Comparison of ENCODE assay signal across 17 cellular contexts in genomic region chr10:5323446-5323845, GRCh38. TPM values are rescaled to one million over a fixed set of nuclear protein-coding genes. Genes with fewer than 3 reads are reported as not detected.
DNase-seq lines count a peak whose midpoint lies in the region; ATAC-seq, FAIRE-seq and TF ChIP-seq lines count a peak whose summit lies in the region.
"Had no signal": no experiment of that assay in that cellular context is flagged by ENCODE, and none has a peak within 500 bp of the region (broad histone marks: within the 10 kb centered on the region; RNA-seq: fewer than 3 reads in every experiment).

No MANE protein-coding gene starts in this region.

- POLR2A ChIA-PET in HepG2 (lab: Yijun Ruan, JAX) (no interaction called here), PC-9 (lab: Charles Lee; ENCODE audit: unreplicated experiment) (interaction anchor here (0.7 kb wide), 1 partner anchor 8 kb away, joined by 3 read pairs; no protein-coding TSS in a partner anchor)

- H2AFZ ChIP-seq in HepG2 (ENCODE audit: low read length) (no peak overlapping the region), PC-9 (no peak overlapping the region)

- no peak for ATAC-seq in HepG2
- no peak for ATAC-seq in right lobe of liver
- no peak for ATAC-seq in upper lobe of left lung (ENCODE audit: low FRiP score in 2 of 2)

- intact Hi-C loops in HepG2 (cut with micrococcal nuclease; ENCODE audit: unreplicated experiment), result no loop called here
- intact Hi-C loops in right lobe of liver (cut with DNase I), result no loop called here
- intact Hi-C loops in PC-9 (cut with micrococcal nuclease; ENCODE audit: unreplicated experiment), result no loop called here

- H4K20me1 ChIP-seq in HepG2 (ENCODE audit: insufficient read depth, low read length), result no peaks in the 10 kb centered on the region
- no peaks in the 10 kb centered on the region for H4K20me1 ChIP-seq in PC-9 (ENCODE audit: insufficient read depth)

- no peak overlapping the region for H3K27ac ChIP-seq in HepG2 (ENCODE audit: extremely low read length, insufficient read depth, low read length)
- H3K27ac ChIP-seq in right lobe of liver, result no peak overlapping the region
- H3K27ac ChIP-seq in PC-9, result no peak overlapping the region
- H3K27ac ChIP-seq in epithelial cell of prostate, result no peak overlapping the region
- no peak overlapping the region for H3K27ac ChIP-seq in upper lobe of left lung

- peak overlapping the region; percentile 68 for H3K4me3 Mint-ChIP-seq in type B pancreatic cell
- H3K4me3 Mint-ChIP-seq: CD4-positive, CD25-positive, alpha-beta regulatory T cell; H9 had no signal

- no peak overlapping the region for H3K9ac ChIP-seq in HepG2 (ENCODE audit: insufficient read depth, low read depth, low read length)

- no peaks in the 10 kb centered on the region for H3K27me3 Mint-ChIP-seq in type B pancreatic cell

- TF ChIP-seq EP300 in HepG2 (IDR thresholded peaks at IDR 0.05; ENCODE audit: low read depth in 2 of 2, low read length in 2 of 2) (no peak), HepG2 (CRISPR knock-in tag; IDR thresholded peaks at IDR 0.05; ENCODE audit: borderline replicate concordance) (no peak), upper lobe of left lung (IDR thresholded peaks at IDR 0.05) (no peak)

- no peak for TF ChIP-seq CTCF in HepG2 (CRISPR knock-in tag; IDR thresholded peaks at IDR 0.05)
- no peak for TF ChIP-seq CTCF in right lobe of liver (IDR thresholded peaks at IDR 0.05)
- no peak for TF ChIP-seq CTCF in PC-9 (conservative IDR thresholded peaks at IDR 0.05)
- no peak for TF ChIP-seq CTCF in type B pancreatic cell (conservative IDR thresholded peaks at IDR 0.05)
- TF ChIP-seq CTCF in upper lobe of left lung (IDR thresholded peaks at IDR 0.05), result no peak

- no peaks in the 10 kb centered on the region for H3K4me1 Mint-ChIP-seq in type B pancreatic cell (ENCODE audit: unreplicated experiment)
- H3K4me1 Mint-ChIP-seq: H9 had no signal

- peak overlapping the region; percentile 81 for H3K27ac Mint-ChIP-seq in type B pancreatic cell
- H3K27ac Mint-ChIP-seq: CD4-positive, CD25-positive, alpha-beta regulatory T cell; H9 had no signal

- H3K9me3 ChIP-seq in HepG2 (ENCODE audit: low read length), result no peaks in the 10 kb centered on the region
- H3K9me3 ChIP-seq in right lobe of liver, result no peaks in the 10 kb centered on the region
- no peaks in the 10 kb centered on the region for H3K9me3 ChIP-seq in PC-9 (ENCODE audit: insufficient read depth, low read depth)
- no peaks in the 10 kb centered on the region for H3K9me3 ChIP-seq in upper lobe of left lung
- H3K9me3 ChIP-seq: BE2C had no signal

- FAIRE-seq in HepG2 (lab: Jason Lieb, UNC) (no peak), GM12892 (lab: Jason Lieb, UNC) (no peak)
- FAIRE-seq: A204.1, G401.6, H1 had no signal

- no peak for TF ChIP-seq POLR2A in HepG2 (IDR thresholded peaks at IDR 0.05; ENCODE audit: insufficient read depth in 1 of 2, low read depth in 2 of 2, low read length in 2 of 2)
- no peak for TF ChIP-seq POLR2A in right lobe of liver (IDR thresholded peaks at IDR 0.05)
- TF ChIP-seq POLR2A in upper lobe of left lung (IDR thresholded peaks at IDR 0.05), result no peak
- TF ChIP-seq POLR2A in GM12892 (IDR thresholded peaks at IDR 0.05; ENCODE audit: low read depth, low read length), result no peak

- no TSS peak for BruUV-seq in HepG2 (replicated peaks; lab: Mats Ljungman, UMichigan)
- BruUV-seq in PC-9 (replicated peaks; lab: Mats Ljungman, UMichigan), result no TSS peak

- H3K36me3 ChIP-seq in HepG2 (replicated peaks in 1 of 2; ENCODE audit: control insufficient read depth in 1 of 2, insufficient read depth in 2 of 2, low read length in 2 of 2), result no peaks in the 10 kb centered on the region
- no peaks in the 10 kb centered on the region for H3K36me3 ChIP-seq in right lobe of liver
- no peaks in the 10 kb centered on the region for H3K36me3 ChIP-seq in PC-9 (ENCODE audit: low read depth)
- no peaks in the 10 kb centered on the region for H3K36me3 ChIP-seq in upper lobe of left lung
- H3K36me3 ChIP-seq: BE2C had no signal

- H3K9me2 ChIP-seq in PC-9 (ENCODE audit: insufficient read depth), result no peaks in the 10 kb centered on the region

- CTCF ChIA-PET in HepG2 (lab: Yijun Ruan, JAX; ENCODE audit: low intra/inter-chr PET ratio, low total read pairs), result no interaction called here
- CTCF ChIA-PET in PC-9 (lab: Charles Lee), result no interaction called here

- H3K9me3 Mint-ChIP-seq in type B pancreatic cell, result peaks cover 7% of the 10 kb centered on the region

- peaks cover 3 to 38% of the 10 kb centered on the region in 2 experiments; a peak in 3 of 5 replicates for H3K27me3 ChIP-seq in HepG2 (ENCODE audit: control insufficient read depth in 1 of 2, insufficient read depth in 2 of 2, low read length in 2 of 2)
- H3K27me3 ChIP-seq in right lobe of liver, result no peaks in the 10 kb centered on the region
- no peaks in the 10 kb centered on the region for H3K27me3 ChIP-seq in PC-9 (ENCODE audit: insufficient read depth, low read depth)
- no peaks in the 10 kb centered on the region for H3K27me3 ChIP-seq in upper lobe of left lung
- H3K27me3 ChIP-seq: BE2C had no signal

- H3K4me2 ChIP-seq in HepG2 (ENCODE audit: low read depth, low read length) (no peak overlapping the region), PC-9 (no peak overlapping the region)

- in situ Hi-C loops in HepG2 (cut with HindIII; ENCODE audit: extremely low pct_ligation_motif_present, low pct_unique_long_range_greater_than_20kb), result no loop called here

- DNase-seq in HepG2 (ENCODE audit: low spot score), result no peak
- DNase-seq in right lobe of liver, result no peak
- peak; percentile 9 to 43 for DNase-seq in PC-9
- DNase-seq in epithelial cell of prostate (ENCODE audit: low read depth, low spot score), result peak; percentile 55
- no peak for DNase-seq in type B pancreatic cell (ENCODE audit: extremely low spot score, unreplicated experiment)
- no peak for DNase-seq in upper lobe of left lung
- DNase-seq in GM12892 (ENCODE audit: insufficient read length), result no peak
- DNase-seq: ACHN; BE2C; C1 segment of cervical spinal cord; Calu3; CD4-positive, CD25-positive, alpha-beta regulatory T cell; H9; KG1 had no signal

- H3K4me3 ChIP-seq in HepG2 (replicated peaks in 1 of 3; ENCODE audit: insufficient read depth in 1 of 3, low read depth in 2 of 3, low read length in 3 of 3) (no peak overlapping the region), right lobe of liver (no peak overlapping the region), PC-9 (no peak overlapping the region), upper lobe of left lung (no peak overlapping the region)

- H3K36me3 Mint-ChIP-seq in type B pancreatic cell, result no peaks in the 10 kb centered on the region
- H3K36me3 Mint-ChIP-seq: CD4-positive, CD25-positive, alpha-beta regulatory T cell had no signal

- H3K4me1 ChIP-seq in HepG2 (ENCODE audit: insufficient read depth, low read length) (no peaks in the 10 kb centered on the region), right lobe of liver (no peaks in the 10 kb centered on the region), PC-9 (replicated peaks; ENCODE audit: insufficient read depth) (no peaks in the 10 kb centered on the region), upper lobe of left lung (no peaks in the 10 kb centered on the region)
- H3K4me1 ChIP-seq: BE2C had no signal

- TF ChIP-seq RAD21 in HepG2 (CRISPR knock-in tag; IDR thresholded peaks at IDR 0.05), result no peak

- WGBS in HepG2 (ENCODE audit: low lambda C conversion rate), result 7% methylated on average over 4 of the region's 4 CpGs
- 48% methylated on average over 4 of the region's 4 CpGs for WGBS in right lobe of liver (ENCODE audit: insufficient coverage, low coverage, low lambda C conversion rate, missing lambda C conversion rate)
- WGBS in upper lobe of left lung, 2 donors, result 80 to 85% methylated on average over 4 of the region's 4 CpGs

- H3K79me2 ChIP-seq in HepG2 (ENCODE audit: insufficient read depth, low read length) (no peaks in the 10 kb centered on the region), PC-9 (ENCODE audit: low read depth) (no peaks in the 10 kb centered on the region)

- H3F3A ChIP-seq in PC-9 (ENCODE audit: insufficient read depth, low read depth), result no peaks in the 10 kb centered on the region

RNA-seq across cellular contexts. Expression of gene UCN3, which starts 41.3 kb away (rescaled TPM):
- not detected in 2 replicates for total RNA-seq in HepG2 (2016; rRNA removed; fragmentation: Illumina TruSeq; extraction: Trizol)
- total RNA-seq in HepG2 (2016; cell fraction: cytosol; rRNA removed; fragmentation: Illumina TruSeq; extraction: Trizol; ENCODE audit: low read depth), result not detected in 2 replicates
- total RNA-seq in HepG2 (2016; cell fraction: insoluble cytoplasmic fraction; rRNA removed; fragmentation: Illumina TruSeq; extraction: Trizol), result not detected in 2 replicates
- total RNA-seq in HepG2 (2016; cell fraction: membrane; rRNA removed; fragmentation: Illumina TruSeq; extraction: Trizol), result not detected in 2 replicates
- not detected in 2 replicates for total RNA-seq in HepG2 (2016; cell fraction: nucleus; rRNA removed; fragmentation: Illumina TruSeq; extraction: Trizol)
- polyA plus RNA-seq in HepG2 (2011; rRNA removed), result not detected in 2 replicates
- 0.04 TPM in 1 of 2 replicates, not detected in the other for polyA plus RNA-seq in HepG2 (2011; cell fraction: cytosol; rRNA removed)
- not detected in 2 replicates for polyA plus RNA-seq in HepG2 (2011; cell fraction: nucleus; rRNA removed)
- 0.15 TPM in 1 of 2 replicates, not detected in the other for polyA plus RNA-seq in HepG2 (2012)
- not detected in 2 replicates for polyA plus RNA-seq in HepG2 (2016; cell fraction: cytosol; fragmentation: Illumina TruSeq; extraction: Trizol; ENCODE audit: low read depth)
- not detected in 2 replicates for polyA plus RNA-seq in HepG2 (2016; cell fraction: insoluble cytoplasmic fraction; fragmentation: Illumina TruSeq; extraction: Trizol; ENCODE audit: low read depth)
- polyA plus RNA-seq in HepG2 (2016; cell fraction: membrane; fragmentation: Illumina TruSeq; extraction: Trizol; ENCODE audit: low read depth), result not detected in 2 replicates
- not detected in 2 replicates for polyA plus RNA-seq in HepG2 (2016; cell fraction: nucleus; fragmentation: Illumina TruSeq; extraction: Trizol; ENCODE audit: insufficient read depth, low read depth)
- not detected in 2 replicates for polyA minus RNA-seq in HepG2 (2011; rRNA and poly(A)+ RNA removed; ENCODE audit: low replicate concordance)
- polyA minus RNA-seq in HepG2 (2011; cell fraction: cytosol; rRNA and poly(A)+ RNA removed), result not detected in 2 replicates
- polyA minus RNA-seq in HepG2 (2011; cell fraction: nucleus; rRNA and poly(A)+ RNA removed), result not detected in 2 replicates
- not detected for total RNA-seq in right lobe of liver
- total RNA-seq in PC-9 (2021), result not detected in 2 replicates
- total RNA-seq in type B pancreatic cell (ENCODE audit: low replicate concordance), result 1.2 and 3.4 TPM in 2 replicates
- 1 to 10 TPM in 2 of 6 donors, not detected in 4; 1.3 to 1.6 TPM for total RNA-seq in upper lobe of left lung
- not detected for polyA plus RNA-seq in GM12892 (2012; ENCODE audit: missing spikeins)
- total RNA-seq: Calu3; CD4-positive, CD25-positive, alpha-beta regulatory T cell; H1; H9 had no signal
- polyA plus RNA-seq: CD4-positive, CD25-positive, alpha-beta regulatory T cell; H1 had no signal

Comparison
In these comparisons a context has a peak if more than half of its experiments do, and no peak if none do; other contexts are left out.
1. DNase-seq: peak in PC-9 (2 of 2) and epithelial cell of prostate (single experiment); none in HepG2 (single experiment), right lobe of liver (0 of 3), type B pancreatic cell (single experiment), upper lobe of left lung (0 of 2) and GM12892 (single experiment).